In the genomic region with DNA sequence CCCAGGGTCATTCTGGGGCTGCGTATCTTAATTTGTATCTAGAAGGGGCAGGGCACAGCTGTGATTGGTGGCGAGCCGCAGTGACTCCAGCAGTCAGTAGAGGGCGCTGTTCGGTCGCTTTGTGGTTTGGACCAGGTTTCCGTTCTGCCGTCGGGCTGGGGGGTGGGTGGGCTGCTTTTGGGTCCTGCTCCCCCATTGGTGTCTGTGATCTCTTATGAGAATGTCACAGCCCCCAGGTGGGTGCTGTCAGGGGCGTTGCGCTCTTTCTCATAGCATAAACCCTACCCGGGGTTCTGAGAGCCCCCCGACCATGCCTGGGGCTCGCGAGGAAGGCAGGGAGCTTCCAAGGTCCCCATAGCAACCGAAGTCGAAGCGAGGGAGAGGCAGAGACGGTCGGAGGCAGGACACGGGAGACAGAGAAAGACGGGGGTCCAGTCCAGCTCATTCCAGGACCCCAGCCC, we compare ENCODE assay signal across 8 cellular contexts. TPM values are rescaled to one million over a fixed set of nuclear protein-coding genes. Genes with fewer than 3 reads are reported as not detected.
A peak's percentile ranks its signal among the peaks of the same experiment; 100 is the strongest.
DNase-seq lines count a peak whose midpoint lies in the region; ATAC-seq and TF ChIP-seq lines count a peak whose summit lies in the region.

No MANE protein-coding gene starts in this region.

- no peaks in the 10 kb centered on the region for H3K36me3 Mint-ChIP-seq in activated B cell treated with CpG ODN at 0.5 μM for 24 hours (ENCODE audit: low read depth)

- TF ChIP-seq CTCF in GM12875 (IDR thresholded peaks at IDR 0.05; ENCODE audit: borderline replicate concordance, insufficient read depth, low read depth, low read length) (peak; percentile 90), activated B cell treated with CpG ODN at 0.5 μM for 24 hours (IDR thresholded peaks at IDR 0.05) (no peak), cardiac fibroblast (IDR thresholded peaks at IDR 0.05; ENCODE audit: low read depth, low read length) (peak; percentile 73)

- H3K27ac Mint-ChIP-seq in activated B cell treated with CpG ODN at 0.5 μM for 24 hours: no peak overlapping the region

- CTCF ChIA-PET in activated B cell treated with CpG ODN at 0.5 μM for 24 hours (lab: Charles Lee): interaction anchor here (0.9 to 3.1 kb wide), 13 partner anchors 9 to 583 kb away, joined by 3 to 25 read pairs (median 4); partner anchors contain the start of gene NDUFV3

- H3K27me3 Mint-ChIP-seq in activated B cell treated with CpG ODN at 0.5 μM for 24 hours: peaks cover 18% of the 10 kb centered on the region

- H3K4me3 ChIP-seq in GM12875 (ENCODE audit: low read depth, low read length): no peak overlapping the region
- no peak overlapping the region for H3K4me3 ChIP-seq in cardiac fibroblast (replicated peaks in 1 of 2; ENCODE audit: low read depth in 2 of 2, low read length in 2 of 2)

- no peaks in the 10 kb centered on the region for H3K9me3 Mint-ChIP-seq in activated B cell treated with CpG ODN at 0.5 μM for 24 hours

- DNase-seq in NCI-H146 (lab: John Stamatoyannopoulos, UW): peak; percentile 54
- peak; percentile 43 for DNase-seq in activated B cell treated with CpG ODN at 0.5 μM for 24 hours
- peak; percentile 9 to 21 for DNase-seq in cardiac fibroblast (ENCODE audit: low read depth in 2 of 2)
- peak; percentile 10 for DNase-seq in kidney glomerular epithelial cell (lab: John Stamatoyannopoulos, UW)
- DNase-seq in stimulated activated CD4-positive, alpha-beta T cell treated with anti-CD3 and anti-CD28 coated beads, Interleukin-4, amount 100 ng/mL, for 4 hours: peak; percentile 38 to 66

- peaks cover 6% of the 10 kb centered on the region for H3K4me1 Mint-ChIP-seq in activated B cell treated with CpG ODN at 0.5 μM for 24 hours

- H3K4me3 Mint-ChIP-seq in activated B cell treated with CpG ODN at 0.5 μM for 24 hours: no peak overlapping the region

- intact Hi-C loops in activated B cell treated with CpG ODN at 0.5 μM for 24 hours (cut with micrococcal nuclease): loop anchor here (1.0 kb wide), 3 partner anchors 141 to 228 kb away; no protein-coding TSS in a partner anchor

- ATAC-seq in activated B cell treated with CpG ODN at 0.5 μM for 24 hours (ENCODE audit: low read depth) (peak; percentile 71), HG03025 (IDR thresholded peaks at IDR 0.05; ENCODE audit: low FRiP score, unreplicated experiment) (no peak), HG03439 (IDR thresholded peaks at IDR 0.05; ENCODE audit: unreplicated experiment) (no peak)

- POLR2A ChIA-PET in activated B cell treated with CpG ODN at 0.5 μM for 24 hours (lab: Charles Lee): interaction anchor here (0.6 to 0.8 kb wide), 3 partner anchors 14 to 928 kb away, joined by 3 to 7 read pairs (median 4); no protein-coding TSS in a partner anchor

RNA-seq across cellular contexts. Expression of gene TFF3, which starts 5.4 kb away (rescaled TPM):
- total RNA-seq in activated B cell treated with CpG ODN at 0.5 μM for 24 hours: not detected in 2 replicates

RNA-seq across cellular contexts. Expression of gene TFF2, which starts 41.0 kb away (rescaled TPM):
- not detected in 2 replicates for total RNA-seq in activated B cell treated with CpG ODN at 0.5 μM for 24 hours

RNA-seq across cellular contexts. Expression of gene TFF1, which starts 56.6 kb away (rescaled TPM):
- total RNA-seq in activated B cell treated with CpG ODN at 0.5 μM for 24 hours: not detected in 2 replicates
